8 cellular contexts compared by ENCODE assay signal in the genomic region with DNA sequence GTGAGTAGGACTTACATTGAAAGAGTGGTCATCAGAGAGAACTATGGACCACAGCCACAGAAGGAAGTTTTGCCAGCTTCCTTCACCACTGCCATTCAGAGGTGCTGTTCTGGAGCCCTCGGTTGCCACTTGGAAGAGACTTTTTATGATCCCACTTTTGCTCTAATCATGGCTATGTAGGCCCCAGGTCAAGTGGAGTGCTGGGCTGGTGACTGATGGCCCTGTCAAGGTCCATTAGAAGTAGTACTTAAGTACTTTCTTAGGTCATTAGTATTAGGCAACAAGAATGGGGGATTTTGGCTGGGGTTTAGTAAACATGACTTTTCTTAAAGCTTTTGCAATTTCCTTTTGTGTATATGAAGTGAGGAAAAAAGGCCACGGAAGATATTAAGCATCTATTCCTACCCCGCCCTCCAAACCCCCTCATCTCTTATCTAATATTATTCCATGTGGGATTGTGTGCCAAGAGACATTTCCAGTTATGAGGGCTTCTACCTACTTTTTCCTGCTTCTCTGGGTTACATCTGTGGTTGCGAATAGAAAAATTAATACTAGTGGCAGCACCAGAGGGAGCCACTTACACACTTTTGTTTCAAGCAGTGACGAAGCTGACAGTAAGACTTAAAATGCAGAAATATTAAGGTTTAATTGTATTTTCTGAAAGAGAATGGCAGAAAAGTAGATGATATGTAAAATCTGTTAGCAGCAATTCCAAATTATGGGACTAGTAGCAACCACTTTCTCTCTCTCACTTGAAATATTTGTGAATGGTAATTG. TPM values are rescaled to one million over a fixed set of nuclear protein-coding genes. Genes with fewer than 3 reads are reported as not detected.
A peak's percentile ranks its signal among the peaks of the same experiment; 100 is the strongest.
DNase-seq lines count a peak whose midpoint lies in the region; ATAC-seq, FAIRE-seq and TF ChIP-seq lines count a peak whose summit lies in the region.

No MANE protein-coding gene starts in this region.

- TF ChIP-seq POLR2A in endothelial cell of umbilical vein (IDR thresholded peaks at IDR 0.05; ENCODE audit: low read depth, low read length) (no peak), GM12891 (IDR thresholded peaks at IDR 0.05; ENCODE audit: low read depth, low read length) (no peak)

- H3K4me1 ChIP-seq in right atrium auricular region (no peaks in the 10 kb centered on the region), endothelial cell of umbilical vein (ENCODE audit: control insufficient read depth, extremely low read depth, insufficient read depth, low read length) (no peaks in the 10 kb centered on the region)

- H3K4me2 ChIP-seq in endothelial cell of umbilical vein (ENCODE audit: insufficient read depth, low read length), result peak overlapping the region; percentile 29

- H3K79me2 ChIP-seq in endothelial cell of umbilical vein (ENCODE audit: control insufficient read depth, insufficient read depth, low read length), result peaks cover 3% of the 10 kb centered on the region

- H3K9me3 ChIP-seq in right atrium auricular region, result no peaks in the 10 kb centered on the region
- H3K9me3 ChIP-seq in endothelial cell of umbilical vein (replicated peaks; ENCODE audit: control insufficient read depth, insufficient read depth, low read length), result no peaks in the 10 kb centered on the region

- intact Hi-C loops in Right ventricle myocardium inferior (cut with DNase I), result loop anchor here (2.0 kb wide), 1 partner anchor 141 kb away; no protein-coding TSS in a partner anchor
- intact Hi-C loops in endothelial cell of umbilical vein (cut with micrococcal nuclease), result loop anchor here (1.0 kb wide), 2 partner anchors 142 to 591 kb away; no protein-coding TSS in a partner anchor

- POLR2A ChIA-PET in endothelial cell of umbilical vein (lab: Charles Lee), result no interaction called here

- no peaks in the 10 kb centered on the region for H3K9me1 ChIP-seq in endothelial cell of umbilical vein (replicated peaks; ENCODE audit: control insufficient read depth, extremely low read depth, insufficient read depth, low read length)

- no peak for DNase-seq in Right ventricle myocardium inferior (ENCODE audit: missing footprints)
- DNase-seq in right atrium auricular region (ENCODE audit: low spot score), result no peak
- DNase-seq in NCI-H69 (lab: John Stamatoyannopoulos, UW), result peak; percentile 78
- peak; percentile 80 for DNase-seq in endothelial cell of umbilical vein (ENCODE audit: low read depth, low spot score)
- DNase-seq in omental fat pad (ENCODE audit: low spot score), result no peak
- no peak for DNase-seq in NCI-H226
- DNase-seq in GM12891 (ENCODE audit: insufficient read length, low spot score), result no peak

- ATAC-seq in Right ventricle myocardium inferior (peak; percentile 73), omental fat pad (ENCODE audit: low FRiP score) (peak; percentile 70), GM18868 (IDR thresholded peaks at IDR 0.05; ENCODE audit: unreplicated experiment) (no peak)

- BruUV-seq in endothelial cell of umbilical vein (replicated peaks; lab: Mats Ljungman, UMichigan), result no TSS peak

- H3K27ac ChIP-seq in right atrium auricular region, result no peak overlapping the region
- no peak overlapping the region for H3K27ac ChIP-seq in endothelial cell of umbilical vein (ENCODE audit: insufficient read depth, low read depth, low read length)

- H3K4me3 ChIP-seq in right atrium auricular region (no peak overlapping the region), endothelial cell of umbilical vein (replicated peaks in 1 of 3; ENCODE audit: insufficient read depth in 1 of 3, low read depth in 1 of 3, low read length in 3 of 3) (no peak overlapping the region)

- no peaks in the 10 kb centered on the region for H3K36me3 ChIP-seq in right atrium auricular region
- H3K36me3 ChIP-seq in endothelial cell of umbilical vein (ENCODE audit: control insufficient read depth in 2 of 2, extremely low read depth in 1 of 2, insufficient read depth in 2 of 2, low read length in 2 of 2), result no peaks in the 10 kb centered on the region

- peak overlapping the region; percentile 11 for H2AFZ ChIP-seq in endothelial cell of umbilical vein (ENCODE audit: low read depth, low read length)

- H4K20me1 ChIP-seq in endothelial cell of umbilical vein (replicated peaks; ENCODE audit: control insufficient read depth, extremely low read depth, insufficient read depth, low read length), result no peaks in the 10 kb centered on the region

- H3K9ac ChIP-seq in endothelial cell of umbilical vein (replicated peaks; ENCODE audit: extremely low read depth, insufficient read depth, low read length), result no peak overlapping the region

- CTCF ChIA-PET in endothelial cell of umbilical vein (lab: Charles Lee), result interaction anchor here (0.6 to 2.8 kb wide), 21 partner anchors 8 to 680 kb away, joined by 3 to 88 read pairs (median 4); a partner anchor contains a TSS

- dilution Hi-C loops in endothelial cell of umbilical vein (cut with MboI; ENCODE audit: extremely low pct_ligation_motif_present, low sequenced_read_pairs), result no loop called here

- FAIRE-seq in endothelial cell of umbilical vein (lab: Jason Lieb, UNC) (peak; percentile 81), GM12891 (lab: Jason Lieb, UNC) (no peak)

- TF ChIP-seq CTCF in right atrium auricular region (IDR thresholded peaks at IDR 0.05) (peak in 1 of 2 donors; percentile 55), endothelial cell of umbilical vein (IDR thresholded peaks at IDR 0.05; ENCODE audit: extremely low read depth in 1 of 2, insufficient read depth in 1 of 2, low read depth in 1 of 2, low read length in 2 of 2) (peak; percentile 21 to 35), omental fat pad (IDR thresholded peaks at IDR 0.05) (no peak)

- H3K27me3 ChIP-seq in right atrium auricular region (no peaks in the 10 kb centered on the region), endothelial cell of umbilical vein (ENCODE audit: control insufficient read depth in 2 of 2, insufficient read depth in 2 of 2, low read length in 2 of 2) (no peaks in the 10 kb centered on the region)

TF ChIP-seq in endothelial cell of umbilical vein, 7 proteins besides CTCF, POLR2A, EP300 and RAD21:
- TF ChIP-seq MYC (IDR thresholded peaks at IDR 0.05; ENCODE audit: low read depth, low read length), result no peak
- no peak for TF ChIP-seq POLR2AphosphoS5 (IDR thresholded peaks at IDR 0.05; ENCODE audit: insufficient read depth, low read depth, low read length)
- no peak for TF ChIP-seq EZH2 (IDR thresholded peaks at IDR 0.05; ENCODE audit: borderline replicate concordance, low read depth, low read length, severe bottlenecking)
- no peak for TF ChIP-seq JUN (IDR thresholded peaks at IDR 0.05; ENCODE audit: borderline replicate concordance, insufficient read depth, insufficient read length, low read depth)
- no peak for TF ChIP-seq GATA2 (IDR thresholded peaks at IDR 0.05; ENCODE audit: insufficient read depth, insufficient read length, low read depth, low read length)
- no peak for TF ChIP-seq FOS (IDR thresholded peaks at IDR 0.05; ENCODE audit: borderline replicate concordance, insufficient read depth, low read length)
- TF ChIP-seq, protein P1, sequence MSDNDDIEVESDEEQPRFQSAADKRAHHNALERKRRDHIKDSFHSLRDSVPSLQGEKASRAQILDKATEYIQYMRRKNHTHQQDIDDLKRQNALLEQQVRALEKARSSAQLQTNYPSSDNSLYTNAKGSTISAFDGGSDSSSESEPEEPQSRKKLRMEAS (IDR thresholded peaks at IDR 0.05; ENCODE audit: insufficient read depth, insufficient read length), result no peak

TF ChIP-seq in GM12891, 5 proteins besides CTCF, POLR2A, EP300 and RAD21:
- TF ChIP-seq SPI1 (IDR thresholded peaks at IDR 0.05; ENCODE audit: low read depth, low read length), result no peak
- TF ChIP-seq PAX5 (IDR thresholded peaks at IDR 0.05; ENCODE audit: insufficient read depth, low read length, severe bottlenecking), result no peak
- no peak for TF ChIP-seq POLR2AphosphoS5 (IDR thresholded peaks at IDR 0.05; ENCODE audit: low read depth, low read length)
- no peak for TF ChIP-seq POU2F2 (IDR thresholded peaks at IDR 0.05; ENCODE audit: low read depth, low read length)
- TF ChIP-seq TAF1 (IDR thresholded peaks at IDR 0.05; ENCODE audit: low read depth, low read length), result no peak

RNA-seq across cellular contexts. Expression of a gene that starts 13.9 kb away (rescaled TPM):
- total RNA-seq in Right ventricle myocardium inferior (8.0 TPM), right atrium auricular region (1 to 10 TPM; 1.3 to 2.4 TPM), endothelial cell of umbilical vein (16.3 and 18.1 TPM in 2 replicates), omental fat pad (10 to 100 TPM in 2 of 4 donors, 1 to 10 TPM in 2; 5.3 to 17.4 (median 12.5) TPM)
- polyA plus RNA-seq in endothelial cell of umbilical vein, result 7.9 and 8.1 TPM in 2 replicates
- polyA plus RNA-seq in endothelial cell of umbilical vein (2011; cell fraction: cytosol; rRNA removed), result 6.1 and 7.4 TPM in 2 replicates
- polyA plus RNA-seq in endothelial cell of umbilical vein (2011; cell fraction: nucleus; rRNA removed), result 13.4 and 13.9 TPM in 2 replicates
- 12.8 and 22.1 TPM in 2 replicates for polyA plus RNA-seq in endothelial cell of umbilical vein (2012)
- 45.8 and 48.5 TPM in 2 replicates for polyA minus RNA-seq in endothelial cell of umbilical vein
- polyA minus RNA-seq in endothelial cell of umbilical vein (2011; cell fraction: cytosol; rRNA and poly(A)+ RNA removed), result not detected
- 97.0 and 130 TPM in 2 replicates for polyA minus RNA-seq in endothelial cell of umbilical vein (2011; cell fraction: nucleus; rRNA and poly(A)+ RNA removed)
- not detected for polyA plus RNA-seq in GM12891 (2012; ENCODE audit: low read depth, missing spikeins)

Comparison
In these comparisons a context has a peak if more than half of its experiments do, and no peak if none do; other contexts are left out.
1. DNase-seq: peak in NCI-H69 (single experiment) and endothelial cell of umbilical vein (single experiment); none in Right ventricle myocardium inferior (single experiment), right atrium auricular region (single experiment), omental fat pad (single experiment), NCI-H226 (single experiment) and GM12891 (single experiment).
2. CTCF ChIP-seq: peak in endothelial cell of umbilical vein (2 of 2); none in omental fat pad (0 of 3).